Comparison of ENCODE assay signal across 8 cellular contexts in the genomic region with DNA sequence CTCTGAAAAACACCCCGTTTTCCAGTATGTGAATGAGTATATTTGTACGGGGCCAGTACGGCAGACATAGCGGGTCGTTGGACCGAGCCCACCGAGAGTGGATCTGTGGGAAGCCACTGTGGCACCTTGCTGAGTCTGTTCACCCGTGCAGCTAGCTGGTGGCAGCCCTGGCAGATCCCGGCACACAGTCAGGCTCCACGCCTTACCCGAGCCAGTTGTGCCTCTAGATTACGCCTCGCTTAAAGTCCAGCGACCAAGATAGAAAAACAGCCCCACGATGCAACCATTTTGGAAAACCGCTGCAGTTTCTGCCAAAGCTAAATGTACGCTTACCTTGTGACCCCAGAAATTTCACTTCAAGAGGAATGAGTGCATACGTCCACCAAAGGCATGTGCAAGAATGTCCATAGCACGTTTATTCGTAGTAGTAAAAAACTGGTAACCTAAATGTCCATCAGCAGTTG. TPM values are rescaled to one million over a fixed set of nuclear protein-coding genes. Genes with fewer than 3 reads are reported as not detected.
DNase-seq lines count a peak whose midpoint lies in the region; ATAC-seq, FAIRE-seq and TF ChIP-seq lines count a peak whose summit lies in the region.

No MANE protein-coding gene starts in this region.

- TF ChIP-seq CTCF in bronchial epithelial cell (IDR thresholded peaks at IDR 0.05; ENCODE audit: insufficient read depth, low read length, severe bottlenecking) (no peak), right lobe of liver (IDR thresholded peaks at IDR 0.05) (no peak), tibial artery (IDR thresholded peaks at IDR 0.05) (no peak)

- 14% methylated on average over 5 of the region's 20 CpGs for whole genome bisulfite sequencing in right lobe of liver (ENCODE audit: insufficient coverage, low coverage, low lambda C conversion rate, missing lambda C conversion rate)

- FAIRE-seq in bronchial epithelial cell (lab: Jason Lieb, UNC), result no peak
- FAIRE-seq in RCC 7860 (lab: Jason Lieb, UNC), result no peak

- ATAC-seq in right lobe of liver, result peak; percentile 36 to 58 (median 48)

- DNase-seq in NCI-H748 (lab: John Stamatoyannopoulos, UW; ENCODE audit: unreplicated experiment) (peak; percentile 63), NCI-H748 treated with DMSO at 0.1 percent for 48 hours (lab: John Stamatoyannopoulos, UW) (no peak), HuH-7.5 (ENCODE audit: low spot score) (peak; percentile 28), bronchial epithelial cell (ENCODE audit: low read depth) (no peak), right lobe of liver (peak in 1 of 3 donors; percentile 60), tibial artery (peak in 1 of 2 donors; percentile 64), epidermal melanocyte (ENCODE audit: insufficient read length, low spot score) (no peak), RCC 7860 (ENCODE audit: low spot score) (no peak)

- H3K4me1 ChIP-seq in right lobe of liver (peaks cover 0 to 55% (median 16%) of the 10 kb centered on the region in 4 donors), tibial artery (peaks cover 0 to 35% (median 17%) of the 10 kb centered on the region in 4 donors)

- H3K27me3 ChIP-seq in bronchial epithelial cell (ENCODE audit: control insufficient read depth, insufficient read depth, low read length) (no peaks in the 10 kb centered on the region), right lobe of liver (no peaks in the 10 kb centered on the region), tibial artery (no peaks in the 10 kb centered on the region)

- H3K9me3 ChIP-seq in right lobe of liver, result no peaks in the 10 kb centered on the region
- no peaks in the 10 kb centered on the region for H3K9me3 ChIP-seq in tibial artery

- TF ChIP-seq POLR2A in right lobe of liver (IDR thresholded peaks at IDR 0.05), result peak; percentile 18

- H3K27ac ChIP-seq in right lobe of liver (peak overlapping the region; percentile 87 to 99 (median 97)), tibial artery (peak overlapping the region; percentile 85 to 92)

- intact Hi-C loops in right lobe of liver (cut with DNase I), result loop anchor here in 1 of 2 donors (2.0 kb wide), 1 partner anchor 111 kb away; a partner anchor contains a TSS
- intact Hi-C loops in tibial artery (cut with DNase I; ENCODE audit: low total_unique reads), result loop anchor here (5.0 kb wide), 1 partner anchor 46 kb away; a partner anchor contains a TSS

- H3K4me3 ChIP-seq in bronchial epithelial cell (ENCODE audit: low read depth, low read length) (peak overlapping the region; percentile 55), right lobe of liver (peak overlapping the region; percentile 70 to 88 (median 78)), tibial artery (peak overlapping the region; percentile 73 to 91)

- no peaks in the 10 kb centered on the region for H3K36me3 ChIP-seq in bronchial epithelial cell (ENCODE audit: control insufficient read depth, insufficient read depth, low read length)
- no peaks in the 10 kb centered on the region for H3K36me3 ChIP-seq in right lobe of liver
- no peaks in the 10 kb centered on the region for H3K36me3 ChIP-seq in tibial artery

RNA-seq across cellular contexts. Expression of a gene that starts 0.5 kb away (rescaled TPM):
- 27.0 and 31.3 TPM in 2 replicates for total RNA-seq in bronchial epithelial cell
- total RNA-seq in right lobe of liver, result 10 to 100 TPM; 15.6 to 38.3 (median 28.0) TPM

RNA-seq across cellular contexts. Expression of a gene that starts 46.5 kb away (rescaled TPM):
- 22.5 and 24.2 TPM in 2 replicates for total RNA-seq in bronchial epithelial cell
- total RNA-seq in right lobe of liver, result 10 to 100 TPM; 10.1 to 21.5 (median 15.5) TPM

Comparison
In these comparisons a context has a peak if more than half of its experiments do, and no peak if none do; other contexts are left out.
1. DNase-seq: peak in NCI-H748 (single experiment) and HuH-7.5 (single experiment); none in NCI-H748 treated with DMSO at 0.1 percent for 48 hours (single experiment), bronchial epithelial cell (single experiment), epidermal melanocyte (single experiment) and RCC 7860 (single experiment).
2. Peak in every context shown above with its lines, with median percentiles within 50 percentile points of each other: H3K4me3 ChIP-seq.